ENCODE assay signal across 15 cellular contexts in the genomic region with DNA sequence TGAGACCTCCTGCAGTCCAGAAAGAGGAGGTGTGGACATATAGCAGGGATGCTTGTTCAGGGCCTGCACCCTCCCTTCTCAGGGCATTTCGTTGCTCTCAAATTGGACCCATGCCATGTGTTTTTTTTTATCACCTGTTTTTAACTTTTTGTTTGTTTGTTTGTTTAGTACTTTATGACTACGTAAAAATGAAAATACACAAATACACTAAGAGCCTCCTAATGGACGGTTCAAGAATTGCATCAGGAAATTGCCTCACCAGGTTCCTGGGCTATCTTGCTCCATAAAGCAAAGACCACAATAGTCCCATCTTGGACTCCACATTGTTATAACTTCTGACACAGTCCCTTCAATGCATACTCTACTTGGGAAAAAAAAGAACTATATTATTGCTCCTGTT.
DNase-seq lines count a peak whose midpoint lies in the region; FAIRE-seq and TF ChIP-seq lines count a peak whose summit lies in the region.
"Had no signal": no experiment of that assay in that cellular context is flagged by ENCODE, and none has a peak within 500 bp of the region (broad histone marks: within the 10 kb centered on the region; RNA-seq: fewer than 3 reads in every experiment).

No MANE protein-coding gene starts in this region.

- H3K27ac Mint-ChIP-seq in HFFc6: no peak overlapping the region

- no peaks in the 10 kb centered on the region for H3K27me3 Mint-ChIP-seq in HFFc6 (ENCODE audit: insufficient read depth)

- peaks cover 3% of the 10 kb centered on the region; the same call in 1 of the 2 replicates for H3K36me3 Mint-ChIP-seq in HFFc6 (ENCODE audit: low read depth)

- H3K9me3 Mint-ChIP-seq in HFFc6: peaks cover 21% of the 10 kb centered on the region

- no peak overlapping the region for H3K4me3 ChIP-seq in GM12875 (ENCODE audit: low read depth, low read length)
- no peak overlapping the region for H3K4me3 ChIP-seq in kidney epithelial cell (ENCODE audit: low read depth, low read length)
- H3K4me3 ChIP-seq: gastrocnemius medialis, pancreas had no signal

- no peaks in the 10 kb centered on the region for H3K4me1 Mint-ChIP-seq in HFFc6 (ENCODE audit: low read depth)

- DNase-seq in HFFc6 (no peak), NCI-H69 (lab: John Stamatoyannopoulos, UW) (peak; percentile 19), kidney epithelial cell (ENCODE audit: low read depth) (no peak), GM19238 (ENCODE audit: insufficient read length, low spot score) (no peak), NK-92 (lab: John Stamatoyannopoulos, UW; ENCODE audit: unreplicated experiment) (no peak), GM19239 (ENCODE audit: insufficient read length, low spot score) (no peak)
- DNase-seq: DMS79; gastrocnemius medialis; NCI-H1092 treated with DMSO at 0.1 percent for 48 hours; pancreas; stimulated activated CD4-positive, alpha-beta T cell treated with anti-CD3 and anti-CD28 coated beads, Interleukin-2, amount 100 ng/mL, for 24 hours; stimulated activated naive CD8-positive, alpha-beta T cell treated with anti-CD3 and anti-CD28 coated beads, Interleukin-15, Interleukin-2, amounts not matched to agents 100 U/mL and 50 U/mL, for 24 hours; T-helper 2 cell had no signal

- H3K4me3 Mint-ChIP-seq in HFFc6: no peak overlapping the region

- no peak for FAIRE-seq in GM19239 (lab: Jason Lieb, UNC)
- FAIRE-seq: H54, pancreas had no signal

- no peaks in the 10 kb centered on the region for H3K27me3 ChIP-seq in kidney epithelial cell (ENCODE audit: control insufficient read depth, insufficient read depth, low read length)
- H3K27me3 ChIP-seq: gastrocnemius medialis, pancreas had no signal

- TF ChIP-seq CTCF in GM12875 (IDR thresholded peaks at IDR 0.05; ENCODE audit: borderline replicate concordance, insufficient read depth, low read depth, low read length) (peak; percentile 33; the same call in 1 of the 2 replicates), HFFc6 (IDR thresholded peaks at IDR 0.05) (peak; percentile 14; the same call in 1 of the 2 replicates), kidney epithelial cell (IDR thresholded peaks at IDR 0.05; ENCODE audit: insufficient read depth, low read length, poor library complexity, severe bottlenecking) (peak; percentile 26)

- no peaks in the 10 kb centered on the region for H3K36me3 ChIP-seq in kidney epithelial cell (ENCODE audit: control insufficient read depth, insufficient read depth, low read length)
- H3K36me3 ChIP-seq: gastrocnemius medialis, pancreas had no signal
